ENCODE assay signal across 8 cellular contexts in genomic region chr11:13462928-13463778, GRCh38. TPM values are rescaled to one million over a fixed set of nuclear protein-coding genes. Genes with fewer than 3 reads are reported as not detected.
DNase-seq lines count a peak whose midpoint lies in the region; ATAC-seq and TF ChIP-seq lines count a peak whose summit lies in the region.

BTBD10 (minus strand) TSS chr11:13463222; CDS start chr11:13445124, 18,098 bp downstream.

- H3K27ac ChIP-seq in AG04450 (ENCODE audit: low read depth, low read length) (peak within 1 kb of the TSS; percentile 72), VCaP (peak within 1 kb of the TSS; percentile 83), skeletal muscle tissue (ENCODE audit: low read depth, low read length) (peak within 1 kb of the TSS; percentile 82)

- H3K27me3 ChIP-seq in AG04450 (ENCODE audit: control insufficient read depth, insufficient read depth, low read length) (peaks cover 6% of the 10 kb centered on the region), skeletal muscle tissue (ENCODE audit: control insufficient read depth in 3 of 3, insufficient read depth in 3 of 3, low read length in 3 of 3) (no peaks in the 10 kb centered on the region)

- H3K4me1 ChIP-seq in skeletal muscle tissue (ENCODE audit: control insufficient read depth in 3 of 3, insufficient read depth in 3 of 3, low read length in 3 of 3): peaks cover 10 to 14% (median 12%) of the 10 kb centered on the region in 3 donors

- no peaks in the 10 kb centered on the region; the same call in 1 of the 2 replicates for H3K9me3 ChIP-seq in AG04450 (ENCODE audit: control insufficient read depth, insufficient read depth, low read length)
- H3K9me3 ChIP-seq in iPS-18c (ENCODE audit: control insufficient read depth, insufficient read depth, low read length): no peaks in the 10 kb centered on the region
- no peaks in the 10 kb centered on the region for H3K9me3 ChIP-seq in skeletal muscle tissue (ENCODE audit: control insufficient read depth in 3 of 3, low read length in 3 of 3)

- no peak for TF ChIP-seq CTCF in AG04450 (IDR thresholded peaks at IDR 0.05; ENCODE audit: low read depth, low read length)
- no peak for TF ChIP-seq CTCF in VCaP (conservative IDR thresholded peaks at IDR 0.05)

- DNase-seq in AG04450 (ENCODE audit: low read depth, low spot score): peak; percentile 88
- DNase-seq in NCI-H2196 treated with DMSO at 0.1 percent for 48 hours (lab: John Stamatoyannopoulos, UW; ENCODE audit: unreplicated experiment): peak; percentile 77
- peak; percentile 63 to 94 for DNase-seq in T47D (ENCODE audit: low read depth in 1 of 2, low spot score in 1 of 2)

- peak within 1 kb of the TSS; percentile 86 to 90 (median 90) for H3K9ac ChIP-seq in skeletal muscle tissue (ENCODE audit: low read depth in 1 of 3, low read length in 3 of 3)

- POLR2A ChIA-PET in AG04450 (lab: Yijun Ruan, JAX): interaction anchor here (1.1 to 1.4 kb wide), 3 partner anchors 23 to 247 kb away, joined by 4 to 8 read pairs (median 7); no protein-coding TSS in a partner anchor

- H3K4me3 ChIP-seq in AG04450 (ENCODE audit: low read depth, low read length) (peak within 1 kb of the TSS; percentile 86), iPS-18c (ENCODE audit: insufficient read depth, low read depth, low read length) (peak within 1 kb of the TSS; percentile 89), skeletal muscle tissue (ENCODE audit: low read length in 3 of 3) (peak within 1 kb of the TSS; percentile 90 to 98 (median 93))

- ATAC-seq in GM18907 (IDR thresholded peaks at IDR 0.05; ENCODE audit: unreplicated experiment) (peak; percentile 95), HG03139 (IDR thresholded peaks at IDR 0.05; ENCODE audit: unreplicated experiment) (peak; percentile 96)

- in situ Hi-C loops in T47D (cut with HindIII; ENCODE audit: low pct_unique_long_range_greater_than_20kb, low sequenced_read_pairs): no loop called here

- CTCF ChIA-PET in AG04450 (lab: Charles Lee): interaction anchor here (0.8 to 1.4 kb wide), 7 partner anchors 13 to 499 kb away, joined by 3 to 6 read pairs (median 4); no protein-coding TSS in a partner anchor

- H3K36me3 ChIP-seq in skeletal muscle tissue (ENCODE audit: control insufficient read depth in 3 of 3, insufficient read depth in 3 of 3, low read length in 3 of 3): no peaks in the 10 kb centered on the region

RNA-seq across cellular contexts. Expression of gene BTBD10, which starts in this region (rescaled TPM):
- polyA plus RNA-seq in AG04450 (2011; rRNA removed): 50.2 and 60.8 TPM in 2 replicates
- 58.3 and 85.4 TPM in 2 replicates for polyA minus RNA-seq in AG04450 (2011; rRNA and poly(A)+ RNA removed)
- total RNA-seq in skeletal muscle tissue: 91.3 TPM

Comparison
In these comparisons a context has a peak if more than half of its experiments do, and no peak if none do; other contexts are left out.
1. Peak in every context shown above with its lines: DNase-seq, ATAC-seq, H3K4me3 ChIP-seq and H3K27ac ChIP-seq.